In the genomic region with DNA sequence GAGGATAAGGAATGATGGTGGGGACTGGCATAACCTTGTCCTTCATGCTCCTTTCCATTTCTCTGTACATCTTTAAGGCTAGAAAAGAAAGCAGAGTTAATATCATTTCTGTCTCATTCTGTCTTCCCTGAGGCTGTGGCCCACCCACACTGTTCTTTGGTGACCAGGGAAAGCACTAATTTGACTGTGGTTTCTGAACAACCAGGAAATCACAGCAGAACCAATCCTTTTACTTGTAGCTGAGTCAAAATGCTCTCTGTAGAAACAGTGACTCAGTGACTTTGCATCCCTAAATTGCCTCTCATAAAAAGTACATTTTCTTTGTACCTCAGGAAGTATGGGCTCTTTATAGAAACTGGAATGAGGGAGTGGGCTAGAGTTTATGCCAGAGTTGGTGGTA, we compare ENCODE assay signal across 12 cellular contexts. TPM values are rescaled to one million over a fixed set of nuclear protein-coding genes. Genes with fewer than 3 reads are reported as not detected.
DNase-seq lines count a peak whose midpoint lies in the region; ATAC-seq, FAIRE-seq and TF ChIP-seq lines count a peak whose summit lies in the region.
"Had no signal": no experiment of that assay in that cellular context is flagged by ENCODE, and none has a peak within 500 bp of the region (broad histone marks: within the 10 kb centered on the region; RNA-seq: fewer than 3 reads in every experiment).

No MANE protein-coding gene starts in this region.

- no peak overlapping the region for H2BK120ac ChIP-seq in mesenchymal stem cell (ENCODE audit: low read depth, low read length)

- no peak overlapping the region for H3K23ac ChIP-seq in mesenchymal stem cell (ENCODE audit: low read length in 2 of 2)

- H3K4me3 ChIP-seq in mesenchymal stem cell (ENCODE audit: insufficient read depth in 1 of 2, low read depth in 1 of 2, low read length in 2 of 2), result no peak overlapping the region
- no peak overlapping the region for H3K4me3 ChIP-seq in brain microvascular endothelial cell (ENCODE audit: low read depth, low read length)

- H3K27ac ChIP-seq in mesenchymal stem cell (ENCODE audit: low read length, poor library complexity, severe bottlenecking) (no peak overlapping the region), brain microvascular endothelial cell (no peak overlapping the region)

- peak; percentile 84 for ATAC-seq in activated CD4-positive, alpha-beta T cell treated with anti-CD3 and anti-CD28 coated beads for 36 hours
- peak; percentile 80 for ATAC-seq in GM21737 (IDR thresholded peaks at IDR 0.05; ENCODE audit: unreplicated experiment)

- no peak overlapping the region for H3K27ac Mint-ChIP-seq in activated CD4-positive, alpha-beta T cell treated with anti-CD3 and anti-CD28 coated beads for 36 hours
- H3K27ac Mint-ChIP-seq: activated naive CD4-positive, alpha-beta T cell treated with anti-CD3 and anti-CD28 coated beads, Interleukin-2, amount 10 ng/mL, durations not matched to agents 7 days and 5 days had no signal

- H3K27me3 ChIP-seq in mesenchymal stem cell (ENCODE audit: control insufficient read depth in 1 of 2, insufficient read depth in 1 of 2, low read length in 2 of 2) (peaks cover 0 to 4% of the 10 kb centered on the region in 2 experiments), brain microvascular endothelial cell (replicated peaks) (no peaks in the 10 kb centered on the region)

- H3K18ac ChIP-seq in mesenchymal stem cell (ENCODE audit: low read depth in 1 of 2, low read length in 2 of 2), result no peak overlapping the region

- no peak overlapping the region for H4K8ac ChIP-seq in mesenchymal stem cell (ENCODE audit: low read length)

- H3K4me2 ChIP-seq in mesenchymal stem cell (ENCODE audit: low read length, poor library complexity, severe bottlenecking), result no peak overlapping the region

- no peaks in the 10 kb centered on the region for H3K9me3 ChIP-seq in mesenchymal stem cell (ENCODE audit: control insufficient read depth, low read length)

- CTCF ChIA-PET in activated CD4-positive, alpha-beta T cell treated with anti-CD3 and anti-CD28 coated beads for 36 hours (lab: Charles Lee), result no interaction called here

- H2AK5ac ChIP-seq in mesenchymal stem cell (ENCODE audit: low read length, severe bottlenecking), result no peak overlapping the region

- POLR2A ChIA-PET in activated CD4-positive, alpha-beta T cell treated with anti-CD3 and anti-CD28 coated beads for 36 hours (lab: Charles Lee), result no interaction called here

- H3K4me1 ChIP-seq in mesenchymal stem cell (ENCODE audit: control insufficient read depth, insufficient read depth, low read depth, low read length), result no peaks in the 10 kb centered on the region

- H2AFZ ChIP-seq in mesenchymal stem cell (ENCODE audit: low read depth, low read length), result no peak overlapping the region

- no peak for TF ChIP-seq CTCF in brain microvascular endothelial cell (IDR thresholded peaks at IDR 0.05; ENCODE audit: low read depth, low read length, missing control alignments)

- no peaks in the 10 kb centered on the region for H3K79me1 ChIP-seq in mesenchymal stem cell (replicated peaks; ENCODE audit: low read length, poor library complexity, severe bottlenecking)

- H4K91ac ChIP-seq in mesenchymal stem cell (ENCODE audit: low read length), result no peak overlapping the region

- DNase-seq in activated CD4-positive, alpha-beta T cell treated with anti-CD3 and anti-CD28 coated beads for 36 hours, result peak; percentile 55
- no peak for DNase-seq in activated CD4-positive, alpha-beta T cell treated with anti-CD3 and anti-CD28 coated beads for 4 hours
- DNase-seq in HTR-8/SVneo (ENCODE audit: insufficient read length, low spot score) (peak; percentile 3), mesenchymal stem cell (no peak), NCI-H748 treated with DMSO at 0.1 percent for 48 hours (lab: John Stamatoyannopoulos, UW) (no peak), NOMO-1 treated with dmso at 0.1 percent for 144 hours (lab: John Stamatoyannopoulos, UW; ENCODE audit: unreplicated experiment) (no peak), brain microvascular endothelial cell (no peak)
- DNase-seq: activated naive CD4-positive, alpha-beta T cell treated with anti-CD3 and anti-CD28 coated beads, Interleukin-2, amount 10 ng/mL, durations not matched to agents 7 days and 5 days; hypothalamus; small intestine had no signal

- H3K4ac ChIP-seq in mesenchymal stem cell (ENCODE audit: low read depth in 1 of 2, low read length in 2 of 2), result no peak overlapping the region

- H3K36me3 ChIP-seq in mesenchymal stem cell (ENCODE audit: control insufficient read depth in 1 of 2, insufficient read depth in 2 of 2, low read depth in 1 of 2, low read length in 2 of 2) (peaks cover 0 to 16% of the 10 kb centered on the region in 2 experiments), brain microvascular endothelial cell (replicated peaks) (no peaks in the 10 kb centered on the region)

- in situ Hi-C loops in brain microvascular endothelial cell (cut with HindIII; ENCODE audit: low pct_ligation_motif_present, low sequenced_read_pairs), result no loop called here

- H3K9me3 Mint-ChIP-seq in activated CD4-positive, alpha-beta T cell treated with anti-CD3 and anti-CD28 coated beads for 36 hours (ENCODE audit: low read depth), result no peaks in the 10 kb centered on the region
- H3K9me3 Mint-ChIP-seq: activated naive CD4-positive, alpha-beta T cell treated with anti-CD3 and anti-CD28 coated beads, Interleukin-2, amount 10 ng/mL, durations not matched to agents 7 days and 5 days had no signal

- H2BK15ac ChIP-seq in mesenchymal stem cell (ENCODE audit: low read depth, poor library complexity, severe bottlenecking), result no peak overlapping the region

- no peak overlapping the region for H2BK5ac ChIP-seq in mesenchymal stem cell (ENCODE audit: low read depth, low read length, poor library complexity, severe bottlenecking)

- no peak overlapping the region for H2BK12ac ChIP-seq in mesenchymal stem cell (ENCODE audit: low read length in 2 of 2)

- FAIRE-seq in HTR-8/SVneo (lab: Jason Lieb, UNC), result no peak
- FAIRE-seq: A204.1, small intestine had no signal

- H3K27me3 Mint-ChIP-seq in activated CD4-positive, alpha-beta T cell treated with anti-CD3 and anti-CD28 coated beads for 36 hours, result peaks cover 23% of the 10 kb centered on the region

- H3K4me3 Mint-ChIP-seq in activated CD4-positive, alpha-beta T cell treated with anti-CD3 and anti-CD28 coated beads for 36 hours, result no peak overlapping the region
- H3K4me3 Mint-ChIP-seq: activated naive CD4-positive, alpha-beta T cell treated with anti-CD3 and anti-CD28 coated beads, Interleukin-2, amount 10 ng/mL, durations not matched to agents 7 days and 5 days had no signal

- H3K14ac ChIP-seq in mesenchymal stem cell (ENCODE audit: low read length in 2 of 2), result no peak overlapping the region

- H3K9ac ChIP-seq in mesenchymal stem cell (ENCODE audit: low read length), result peak overlapping the region; percentile 22

- H3K4me1 Mint-ChIP-seq in activated CD4-positive, alpha-beta T cell treated with anti-CD3 and anti-CD28 coated beads for 36 hours, result peaks cover 16% of the 10 kb centered on the region
- H3K4me1 Mint-ChIP-seq: activated naive CD4-positive, alpha-beta T cell treated with anti-CD3 and anti-CD28 coated beads, Interleukin-2, amount 10 ng/mL, durations not matched to agents 7 days and 5 days had no signal

- peaks cover 2% of the 10 kb centered on the region for H3K36me3 Mint-ChIP-seq in activated CD4-positive, alpha-beta T cell treated with anti-CD3 and anti-CD28 coated beads for 36 hours (ENCODE audit: low read depth)
- H3K36me3 Mint-ChIP-seq: activated naive CD4-positive, alpha-beta T cell treated with anti-CD3 and anti-CD28 coated beads, Interleukin-2, amount 10 ng/mL, durations not matched to agents 7 days and 5 days had no signal

- intact Hi-C loops in activated CD4-positive, alpha-beta T cell treated with anti-CD3 and anti-CD28 coated beads for 36 hours (cut with DNase I, micrococcal nuclease), result no loop called here

RNA-seq across cellular contexts. Expression of a gene that starts 28.1 kb away (rescaled TPM):
- not detected for total RNA-seq in activated CD4-positive, alpha-beta T cell treated with anti-CD3 and anti-CD28 coated beads for 36 hours
- polyA plus RNA-seq in mesenchymal stem cell (2013, experiment 1 of 2), result 0.14 TPM
- polyA plus RNA-seq in mesenchymal stem cell (2013, experiment 2 of 2), result 0.12 TPM

Comparison
In these comparisons a context has a peak if more than half of its experiments do, and no peak if none do; other contexts are left out.
1. DNase-seq: peak in activated CD4-positive, alpha-beta T cell treated with anti-CD3 and anti-CD28 coated beads for 36 hours (single experiment) and HTR-8/SVneo (single experiment); none in activated CD4-positive, alpha-beta T cell treated with anti-CD3 and anti-CD28 coated beads for 4 hours (0 of 2), mesenchymal stem cell (single experiment), NCI-H748 treated with DMSO at 0.1 percent for 48 hours (single experiment), NOMO-1 treated with dmso at 0.1 percent for 144 hours (single experiment) and brain microvascular endothelial cell (single experiment).